Comparison of ENCODE assay signal across 9 cellular contexts in the genomic region with DNA sequence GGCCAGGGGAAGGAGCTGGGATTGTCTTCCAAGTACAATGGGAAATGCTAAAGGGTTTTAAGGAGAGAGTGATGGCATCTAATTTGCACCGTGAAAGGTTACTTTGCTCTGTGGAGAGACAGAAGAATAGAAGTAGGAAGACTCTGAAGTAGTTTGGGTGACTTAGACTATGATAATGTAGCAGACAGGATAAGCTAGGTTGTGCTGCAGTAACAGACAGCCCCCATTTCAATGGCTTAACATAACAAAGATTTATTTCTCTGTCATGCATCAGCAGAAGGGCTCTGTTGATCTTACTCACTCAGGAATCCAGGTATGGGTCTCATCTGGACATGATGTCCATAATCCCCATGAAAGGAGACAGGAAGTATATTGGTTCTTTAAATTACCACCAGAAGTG. TPM values are rescaled to one million over a fixed set of nuclear protein-coding genes. Genes with fewer than 3 reads are reported as not detected.
"Had no signal": no experiment of that assay in that cellular context is flagged by ENCODE, and none has a peak within 500 bp of the region (broad histone marks: within the 10 kb centered on the region; RNA-seq: fewer than 3 reads in every experiment).

No MANE protein-coding gene starts in this region.

- H3K4me3 Mint-ChIP-seq: GM23338, H9, IgD-negative memory B cell had no signal

- H2AFZ ChIP-seq: GM23338 had no signal

- H3K4me1 Mint-ChIP-seq: GM23338, IgD-negative memory B cell had no signal

- DNase-seq: H9, HCEC 1CT, KG1 had no signal

- FAIRE-seq: H1, H54, HTR-8/SVneo had no signal

- H3K9me3 Mint-ChIP-seq: GM23338 had no signal

- H3K27ac Mint-ChIP-seq: GM23338, H9 had no signal

- H3K4me2 ChIP-seq: GM23338 had no signal

- ATAC-seq: GM23338 had no signal

- H3K4me3 ChIP-seq: GM23338 had no signal

RNA-seq across cellular contexts. Expression of gene GNLY, which starts 26.4 kb away (rescaled TPM):
- total RNA-seq: GM23338, H1, H9, HT-29 had no signal
- polyA plus RNA-seq: GM23338 had no signal

RNA-seq across cellular contexts. Expression of gene ATOH8, which starts 33.3 kb away (rescaled TPM):
- polyA plus RNA-seq: IgD-negative memory B cell had no signal

RNA-seq across cellular contexts. Expression of gene SFTPB, which starts 52.5 kb away (rescaled TPM):
- total RNA-seq: GM23338, H1, H9, HT-29 had no signal
- polyA plus RNA-seq: H1, IgD-negative memory B cell had no signal
